In genomic region chr19:10863107-10863700, GRCh38 we compare ENCODE assay signal across 11 cellular contexts. TPM values are rescaled to one million over a fixed set of nuclear protein-coding genes. Genes with fewer than 3 reads are reported as not detected.
DNase-seq lines count a peak whose midpoint lies in the region; ATAC-seq, FAIRE-seq and TF ChIP-seq lines count a peak whose summit lies in the region.
"Had no signal": no experiment of that assay in that cellular context is flagged by ENCODE, and none has a peak within 500 bp of the region (broad histone marks: within the 10 kb centered on the region; RNA-seq: fewer than 3 reads in every experiment).

No MANE protein-coding gene starts in this region.

- H4K20me1 ChIP-seq in HepG2 (ENCODE audit: insufficient read depth, low read length) = no peaks in the 10 kb centered on the region

- peaks cover 1% of the 10 kb centered on the region for H3K27me3 Mint-ChIP-seq in brain
- H3K27me3 Mint-ChIP-seq: activated CD8-positive, alpha-beta T cell treated with anti-CD3 and anti-CD28 coated beads for 36 hours had no signal

- ATAC-seq in HepG2 (peak; percentile 51), right lobe of liver (no peak), GM19395 (IDR thresholded peaks at IDR 0.05; ENCODE audit: unreplicated experiment) (no peak), SK-N-SH treated with all-trans-retinoic acid at 6 μM for 48 hours (no peak)
- ATAC-seq: activated CD8-positive, alpha-beta T cell treated with anti-CD3 and anti-CD28 coated beads for 36 hours had no signal

- H3K9me3 ChIP-seq in HepG2 (ENCODE audit: low read length) (no peaks in the 10 kb centered on the region), right lobe of liver (no peaks in the 10 kb centered on the region), mesenchymal stem cell (ENCODE audit: control insufficient read depth, low read length) (no peaks in the 10 kb centered on the region), vagina (no peaks in the 10 kb centered on the region)

- H3K36me3 ChIP-seq in HepG2 (replicated peaks in 1 of 2; ENCODE audit: control insufficient read depth in 1 of 2, insufficient read depth in 2 of 2, low read length in 2 of 2) (no peaks in the 10 kb centered on the region), right lobe of liver (no peaks in the 10 kb centered on the region), mesenchymal stem cell (ENCODE audit: control insufficient read depth in 1 of 2, insufficient read depth in 2 of 2, low read depth in 1 of 2, low read length in 2 of 2) (no peaks in the 10 kb centered on the region), vagina (no peaks in the 10 kb centered on the region)

- H3K36me3 Mint-ChIP-seq in brain = no peaks in the 10 kb centered on the region

- POLR2A ChIA-PET in HepG2 (lab: Yijun Ruan, JAX) = interaction anchor here (2.4 to 6.1 kb wide), 2 partner anchors 27 to 145 kb away, joined by 12 to 41 read pairs; partner anchors contain the start of genes DNM2 and TMED1

- H3K4ac ChIP-seq in mesenchymal stem cell (ENCODE audit: low read depth in 1 of 2, low read length in 2 of 2) = peak overlapping the region in 1 of 2 experiments; percentile 40

- no peak for TF ChIP-seq RAD21 in HepG2 (CRISPR knock-in tag; IDR thresholded peaks at IDR 0.05)

- H3K18ac ChIP-seq in mesenchymal stem cell (ENCODE audit: low read depth in 1 of 2, low read length in 2 of 2) = no peak overlapping the region

- no peak overlapping the region for H3K23ac ChIP-seq in mesenchymal stem cell (ENCODE audit: low read length in 2 of 2)

- peak overlapping the region; percentile 26 to 68 (median 47); a peak in 5 of 6 replicates for H3K4me3 ChIP-seq in HepG2 (replicated peaks in 1 of 3; ENCODE audit: insufficient read depth in 1 of 3, low read depth in 2 of 3, low read length in 3 of 3)
- no peak overlapping the region for H3K4me3 ChIP-seq in right lobe of liver
- H3K4me3 ChIP-seq in mesenchymal stem cell (ENCODE audit: insufficient read depth in 1 of 2, low read depth in 1 of 2, low read length in 2 of 2) = peak overlapping the region in 1 of 2 experiments; percentile 43
- H3K4me3 ChIP-seq in vagina = no peak overlapping the region

- H3K79me1 ChIP-seq in mesenchymal stem cell (replicated peaks; ENCODE audit: low read length, poor library complexity, severe bottlenecking) = no peaks in the 10 kb centered on the region

- intact Hi-C loops in HepG2 (cut with micrococcal nuclease; ENCODE audit: unreplicated experiment) = no loop called here
- intact Hi-C loops in right lobe of liver (cut with DNase I) = loop anchor here in 1 of 2 donors (10.0 kb wide), 1 partner anchor 98 kb away; no protein-coding TSS in a partner anchor
- intact Hi-C loops in vagina (cut with DNase I) = loop anchor here (5.0 kb wide), 1 partner anchor 146 kb away; the partner anchor contains the start of gene DNM2

- TF ChIP-seq POLR2A in HepG2 (IDR thresholded peaks at IDR 0.05; ENCODE audit: insufficient read depth in 1 of 2, low read depth in 2 of 2, low read length in 2 of 2) (no peak), right lobe of liver (IDR thresholded peaks at IDR 0.05) (no peak), vagina (IDR thresholded peaks at IDR 0.05) (no peak)

- H3K9ac ChIP-seq in HepG2 (ENCODE audit: insufficient read depth, low read depth, low read length) (peak overlapping the region; percentile 58), mesenchymal stem cell (ENCODE audit: low read length) (peak overlapping the region; percentile 69)

- H3K14ac ChIP-seq in mesenchymal stem cell (ENCODE audit: low read length in 2 of 2) = no peak overlapping the region

- CTCF ChIA-PET in HepG2 (lab: Yijun Ruan, JAX; ENCODE audit: low intra/inter-chr PET ratio, low total read pairs) = no interaction called here

- peak overlapping the region in 2 of 5 experiments; percentile 18 to 67 for H3K4me3 Mint-ChIP-seq in brain
- H3K4me3 Mint-ChIP-seq: activated CD8-positive, alpha-beta T cell treated with anti-CD3 and anti-CD28 coated beads for 36 hours had no signal

- H3K79me2 ChIP-seq in HepG2 (ENCODE audit: insufficient read depth, low read length) = no peaks in the 10 kb centered on the region

- H3K4me2 ChIP-seq in HepG2 (ENCODE audit: low read depth, low read length) (peak overlapping the region; percentile 91), mesenchymal stem cell (ENCODE audit: low read length, poor library complexity, severe bottlenecking) (peak overlapping the region; percentile 26)

- H2BK15ac ChIP-seq in mesenchymal stem cell (ENCODE audit: low read depth, poor library complexity, severe bottlenecking) = no peak overlapping the region

- TF ChIP-seq EP300 in HepG2 (IDR thresholded peaks at IDR 0.05; ENCODE audit: low read depth in 2 of 2, low read length in 2 of 2) = no peak
- no peak for TF ChIP-seq EP300 in HepG2 (CRISPR knock-in tag; IDR thresholded peaks at IDR 0.05; ENCODE audit: borderline replicate concordance)

- in situ Hi-C loops in HepG2 (cut with HindIII; ENCODE audit: extremely low pct_ligation_motif_present, low pct_unique_long_range_greater_than_20kb) = no loop called here

- WGBS in HepG2 (ENCODE audit: low lambda C conversion rate) = 5% methylated on average over 16 of the region's 18 CpGs
- 76% methylated on average over 11 of the region's 18 CpGs for WGBS in right lobe of liver (ENCODE audit: insufficient coverage, low coverage, low lambda C conversion rate, missing lambda C conversion rate)
- WGBS in mesenchymal stem cell = 63% methylated on average over 18 of the region's 18 CpGs

- H3K9me3 Mint-ChIP-seq in brain = peaks cover 0 to 5% (median 0%) of the 10 kb centered on the region in 5 experiments
- H3K9me3 Mint-ChIP-seq: activated CD8-positive, alpha-beta T cell treated with anti-CD3 and anti-CD28 coated beads for 36 hours had no signal

- H2BK120ac ChIP-seq in mesenchymal stem cell (ENCODE audit: low read depth, low read length) = no peak overlapping the region

- no TSS peak for BruUV-seq in HepG2 (replicated peaks; lab: Mats Ljungman, UMichigan)

- no peak overlapping the region for H3K27ac ChIP-seq in HepG2 (ENCODE audit: extremely low read length, insufficient read depth, low read length)
- H3K27ac ChIP-seq in right lobe of liver = no peak overlapping the region
- no peak overlapping the region for H3K27ac ChIP-seq in mesenchymal stem cell (ENCODE audit: low read length, poor library complexity, severe bottlenecking)
- peak overlapping the region; percentile 72 for H3K27ac ChIP-seq in vagina
- H3K27ac ChIP-seq: C4-2B had no signal

- peak; percentile 56 for DNase-seq in HepG2 (ENCODE audit: low spot score)
- no peak for DNase-seq in right lobe of liver
- DNase-seq in mesenchymal stem cell = peak; percentile 84
- DNase-seq in vagina (ENCODE audit: extremely low spot score in 2 of 2) = no peak
- no peak for DNase-seq in iPS-NIHi11 (ENCODE audit: low spot score)
- DNase-seq: activated CD8-positive, alpha-beta T cell treated with anti-CD3 and anti-CD28 coated beads for 36 hours; NCI-H748 treated with DMSO at 0.1 percent for 48 hours had no signal

- H2BK12ac ChIP-seq in mesenchymal stem cell (ENCODE audit: low read length in 2 of 2) = no peak overlapping the region

- peaks cover 23% of the 10 kb centered on the region for H3K4me1 Mint-ChIP-seq in brain

- H3K4me1 ChIP-seq in HepG2 (ENCODE audit: insufficient read depth, low read length) = peaks cover 40% of the 10 kb centered on the region
- H3K4me1 ChIP-seq in right lobe of liver = peaks cover 0 to 5% (median 0%) of the 10 kb centered on the region in 4 donors
- H3K4me1 ChIP-seq in mesenchymal stem cell (ENCODE audit: control insufficient read depth, insufficient read depth, low read depth, low read length) = peaks cover 9% of the 10 kb centered on the region
- peaks cover 9% of the 10 kb centered on the region for H3K4me1 ChIP-seq in vagina

- no peak overlapping the region for H2AK5ac ChIP-seq in mesenchymal stem cell (ENCODE audit: low read length, severe bottlenecking)

- H3K27ac Mint-ChIP-seq in brain = peak overlapping the region; percentile 30 to 93 (median 58)
- H3K27ac Mint-ChIP-seq: activated CD8-positive, alpha-beta T cell treated with anti-CD3 and anti-CD28 coated beads for 36 hours had no signal

- TF ChIP-seq CTCF in HepG2 (CRISPR knock-in tag; IDR thresholded peaks at IDR 0.05) (no peak), right lobe of liver (IDR thresholded peaks at IDR 0.05) (no peak), brain (conservative IDR thresholded peaks at IDR 0.05) (no peak), vagina (IDR thresholded peaks at IDR 0.05) (no peak)

- H4K91ac ChIP-seq in mesenchymal stem cell (ENCODE audit: low read length) = no peak overlapping the region

- H2BK5ac ChIP-seq in mesenchymal stem cell (ENCODE audit: low read depth, low read length, poor library complexity, severe bottlenecking) = no peak overlapping the region

- FAIRE-seq in HepG2 (lab: Jason Lieb, UNC) = no peak

- H4K8ac ChIP-seq in mesenchymal stem cell (ENCODE audit: low read length) = peak overlapping the region; percentile 67

- no peaks in the 10 kb centered on the region for H3K27me3 ChIP-seq in HepG2 (ENCODE audit: control insufficient read depth in 1 of 2, insufficient read depth in 2 of 2, low read length in 2 of 2)
- no peaks in the 10 kb centered on the region for H3K27me3 ChIP-seq in right lobe of liver
- no peaks in the 10 kb centered on the region for H3K27me3 ChIP-seq in mesenchymal stem cell (ENCODE audit: control insufficient read depth in 1 of 2, insufficient read depth in 1 of 2, low read length in 2 of 2)
- no peaks in the 10 kb centered on the region for H3K27me3 ChIP-seq in vagina

- H2AFZ ChIP-seq in HepG2 (ENCODE audit: low read length) (peak overlapping the region; percentile 76), mesenchymal stem cell (ENCODE audit: low read depth, low read length) (peak overlapping the region; percentile 36)

RNA-seq across cellular contexts. Expression of gene CARM1, which starts 8.1 kb away (rescaled TPM):
- 21.9 and 27.6 TPM in 2 replicates for total RNA-seq in HepG2 (2016; rRNA removed; fragmentation: Illumina TruSeq; extraction: Trizol)
- total RNA-seq in HepG2 (2016; cell fraction: cytosol; rRNA removed; fragmentation: Illumina TruSeq; extraction: Trizol; ENCODE audit: low read depth) = 8.8 and 9.4 TPM in 2 replicates
- total RNA-seq in HepG2 (2016; cell fraction: insoluble cytoplasmic fraction; rRNA removed; fragmentation: Illumina TruSeq; extraction: Trizol) = 18.6 and 27.9 TPM in 2 replicates
- total RNA-seq in HepG2 (2016; cell fraction: membrane; rRNA removed; fragmentation: Illumina TruSeq; extraction: Trizol) = 21.1 and 24.7 TPM in 2 replicates
- total RNA-seq in HepG2 (2016; cell fraction: nucleus; rRNA removed; fragmentation: Illumina TruSeq; extraction: Trizol) = 16.8 and 18.1 TPM in 2 replicates
- polyA plus RNA-seq in HepG2 (2011; rRNA removed) = 53.0 and 55.8 TPM in 2 replicates
- polyA plus RNA-seq in HepG2 (2011; cell fraction: cytosol; rRNA removed) = 27.6 and 51.7 TPM in 2 replicates
- 83.1 and 120 TPM in 2 replicates for polyA plus RNA-seq in HepG2 (2011; cell fraction: nucleus; rRNA removed)
- 33.4 and 44.2 TPM in 2 replicates for polyA plus RNA-seq in HepG2 (2012)
- 12.8 and 12.9 TPM in 2 replicates for polyA plus RNA-seq in HepG2 (2016; cell fraction: cytosol; fragmentation: Illumina TruSeq; extraction: Trizol; ENCODE audit: low read depth)
- 41.9 and 59.7 TPM in 2 replicates for polyA plus RNA-seq in HepG2 (2016; cell fraction: insoluble cytoplasmic fraction; fragmentation: Illumina TruSeq; extraction: Trizol; ENCODE audit: low read depth)
- polyA plus RNA-seq in HepG2 (2016; cell fraction: membrane; fragmentation: Illumina TruSeq; extraction: Trizol; ENCODE audit: low read depth) = 29.0 and 31.4 TPM in 2 replicates
- polyA plus RNA-seq in HepG2 (2016; cell fraction: nucleus; fragmentation: Illumina TruSeq; extraction: Trizol; ENCODE audit: insufficient read depth, low read depth) = 54.5 and 65.3 TPM in 2 replicates
- polyA minus RNA-seq in HepG2 (2011; rRNA and poly(A)+ RNA removed; ENCODE audit: low replicate concordance) = 34.3 and 76.6 TPM in 2 replicates
- polyA minus RNA-seq in HepG2 (2011; cell fraction: cytosol; rRNA and poly(A)+ RNA removed) = 18.8 and 19.0 TPM in 2 replicates
- 16.2 and 20.0 TPM in 2 replicates for polyA minus RNA-seq in HepG2 (2011; cell fraction: nucleus; rRNA and poly(A)+ RNA removed)
- 10 to 100 TPM; 13.7 to 20.5 (median 17.5) TPM for total RNA-seq in right lobe of liver
- polyA plus RNA-seq in brain (ENCODE audit: insufficient read depth, low read depth, low replicate concordance) = 40.8 TPM
- 83.5 TPM for polyA plus RNA-seq in mesenchymal stem cell (2013, experiment 1 of 2)
- 82.1 TPM for polyA plus RNA-seq in mesenchymal stem cell (2013, experiment 2 of 2)
- total RNA-seq in vagina = 28.2 TPM

RNA-seq across cellular contexts. Expression of gene C19orf38, which starts 15.0 kb away (rescaled TPM):
- total RNA-seq in HepG2 (2016; rRNA removed; fragmentation: Illumina TruSeq; extraction: Trizol) = not detected in 2 replicates
- total RNA-seq in HepG2 (2016; cell fraction: cytosol; rRNA removed; fragmentation: Illumina TruSeq; extraction: Trizol; ENCODE audit: low read depth) = not detected in 2 replicates
- not detected in 2 replicates for total RNA-seq in HepG2 (2016; cell fraction: insoluble cytoplasmic fraction; rRNA removed; fragmentation: Illumina TruSeq; extraction: Trizol)
- total RNA-seq in HepG2 (2016; cell fraction: membrane; rRNA removed; fragmentation: Illumina TruSeq; extraction: Trizol) = 0.37 TPM in 1 of 2 replicates, not detected in the other
- total RNA-seq in HepG2 (2016; cell fraction: nucleus; rRNA removed; fragmentation: Illumina TruSeq; extraction: Trizol) = not detected in 2 replicates
- 0.10 and 0.11 TPM in 2 replicates for polyA plus RNA-seq in HepG2 (2011; rRNA removed)
- polyA plus RNA-seq in HepG2 (2011; cell fraction: cytosol; rRNA removed) = 0.09 TPM in 1 of 2 replicates, not detected in the other
- polyA plus RNA-seq in HepG2 (2011; cell fraction: nucleus; rRNA removed) = not detected in 2 replicates
- 0.12 TPM in 1 of 2 replicates, not detected in the other for polyA plus RNA-seq in HepG2 (2012)
- not detected in 2 replicates for polyA plus RNA-seq in HepG2 (2016; cell fraction: cytosol; fragmentation: Illumina TruSeq; extraction: Trizol; ENCODE audit: low read depth)
- polyA plus RNA-seq in HepG2 (2016; cell fraction: insoluble cytoplasmic fraction; fragmentation: Illumina TruSeq; extraction: Trizol; ENCODE audit: low read depth) = not detected in 2 replicates
- polyA plus RNA-seq in HepG2 (2016; cell fraction: membrane; fragmentation: Illumina TruSeq; extraction: Trizol; ENCODE audit: low read depth) = 0.14 TPM in 1 of 2 replicates, not detected in the other
- polyA plus RNA-seq in HepG2 (2016; cell fraction: nucleus; fragmentation: Illumina TruSeq; extraction: Trizol; ENCODE audit: insufficient read depth, low read depth) = not detected in 2 replicates
- polyA minus RNA-seq in HepG2 (2011; rRNA and poly(A)+ RNA removed; ENCODE audit: low replicate concordance) = 0.49 TPM in 1 of 2 replicates, not detected in the other
- polyA minus RNA-seq in HepG2 (2011; cell fraction: cytosol; rRNA and poly(A)+ RNA removed) = not detected in 2 replicates
- not detected in 2 replicates for polyA minus RNA-seq in HepG2 (2011; cell fraction: nucleus; rRNA and poly(A)+ RNA removed)
- total RNA-seq in right lobe of liver = 1 to 10 TPM in 5 of 6 experiments, under 1 TPM in 1; 0.58 to 2.7 (median 1.4) TPM
- 1.9 TPM for polyA plus RNA-seq in brain (ENCODE audit: insufficient read depth, low read depth, low replicate concordance)
- polyA plus RNA-seq in mesenchymal stem cell (2013, experiment 1 of 2) = not detected
- polyA plus RNA-seq in mesenchymal stem cell (2013, experiment 2 of 2) = not detected
- 2.5 TPM for total RNA-seq in vagina

RNA-seq across cellular contexts. Expression of gene TMED1, which starts 27.2 kb away (rescaled TPM):
- total RNA-seq in HepG2 (2016; rRNA removed; fragmentation: Illumina TruSeq; extraction: Trizol) (26.4 and 51.8 TPM in 2 replicates), right lobe of liver (10 to 100 TPM; 19.1 to 24.1 (median 21.7) TPM), vagina (20.4 TPM)
- total RNA-seq in HepG2 (2016; cell fraction: cytosol; rRNA removed; fragmentation: Illumina TruSeq; extraction: Trizol; ENCODE audit: low read depth) = 16.7 and 20.2 TPM in 2 replicates
- 27.5 and 55.8 TPM in 2 replicates for total RNA-seq in HepG2 (2016; cell fraction: insoluble cytoplasmic fraction; rRNA removed; fragmentation: Illumina TruSeq; extraction: Trizol)
- 28.1 and 29.2 TPM in 2 replicates for total RNA-seq in HepG2 (2016; cell fraction: membrane; rRNA removed; fragmentation: Illumina TruSeq; extraction: Trizol)
- total RNA-seq in HepG2 (2016; cell fraction: nucleus; rRNA removed; fragmentation: Illumina TruSeq; extraction: Trizol) = 33.0 and 36.4 TPM in 2 replicates
- polyA plus RNA-seq in HepG2 (2011; rRNA removed) (48.3 and 59.9 TPM in 2 replicates), brain (ENCODE audit: insufficient read depth, low read depth, low replicate concordance) (29.0 TPM)
- 79.8 and 90.0 TPM in 2 replicates for polyA plus RNA-seq in HepG2 (2011; cell fraction: cytosol; rRNA removed)
- polyA plus RNA-seq in HepG2 (2011; cell fraction: nucleus; rRNA removed) = 24.7 and 26.9 TPM in 2 replicates
- polyA plus RNA-seq in HepG2 (2012) = 25.8 and 36.4 TPM in 2 replicates
- polyA plus RNA-seq in HepG2 (2016; cell fraction: cytosol; fragmentation: Illumina TruSeq; extraction: Trizol; ENCODE audit: low read depth) = 15.9 and 17.5 TPM in 2 replicates
- polyA plus RNA-seq in HepG2 (2016; cell fraction: insoluble cytoplasmic fraction; fragmentation: Illumina TruSeq; extraction: Trizol; ENCODE audit: low read depth) = 22.0 and 23.3 TPM in 2 replicates
- 17.1 and 19.3 TPM in 2 replicates for polyA plus RNA-seq in HepG2 (2016; cell fraction: membrane; fragmentation: Illumina TruSeq; extraction: Trizol; ENCODE audit: low read depth)
- polyA plus RNA-seq in HepG2 (2016; cell fraction: nucleus; fragmentation: Illumina TruSeq; extraction: Trizol; ENCODE audit: insufficient read depth, low read depth) = 53.0 and 55.2 TPM in 2 replicates
- 28.9 and 40.3 TPM in 2 replicates for polyA minus RNA-seq in HepG2 (2011; rRNA and poly(A)+ RNA removed; ENCODE audit: low replicate concordance)
- polyA minus RNA-seq in HepG2 (2011; cell fraction: cytosol; rRNA and poly(A)+ RNA removed) = 17.3 and 19.4 TPM in 2 replicates
- 7.7 and 10.1 TPM in 2 replicates for polyA minus RNA-seq in HepG2 (2011; cell fraction: nucleus; rRNA and poly(A)+ RNA removed)
- polyA plus RNA-seq in mesenchymal stem cell (2013, experiment 1 of 2) = 28.5 TPM
- 29.7 TPM for polyA plus RNA-seq in mesenchymal stem cell (2013, experiment 2 of 2)

Comparison
In these comparisons a context has a peak if more than half of its experiments do, and no peak if none do; other contexts are left out.
1. DNase-seq: peak in HepG2 (single experiment) and mesenchymal stem cell (single experiment); none in right lobe of liver (0 of 3), vagina (0 of 2) and iPS-NIHi11 (single experiment).
2. H3K4me3 ChIP-seq: peak in HepG2 (3 of 3); none in right lobe of liver (0 of 3) and vagina (0 of 2).
3. Of the 2 proteins assayed by ChIP-seq in both HepG2 and SK-N-SH treated with all-trans-retinoic acid at 6 μM for 48 hours: peak only in HepG2: PATZ1; only in SK-N-SH treated with all-trans-retinoic acid at 6 μM for 48 hours: none; in both: none; in neither: 1.